1 cellular context compared by ENCODE assay signal in the genomic region with DNA sequence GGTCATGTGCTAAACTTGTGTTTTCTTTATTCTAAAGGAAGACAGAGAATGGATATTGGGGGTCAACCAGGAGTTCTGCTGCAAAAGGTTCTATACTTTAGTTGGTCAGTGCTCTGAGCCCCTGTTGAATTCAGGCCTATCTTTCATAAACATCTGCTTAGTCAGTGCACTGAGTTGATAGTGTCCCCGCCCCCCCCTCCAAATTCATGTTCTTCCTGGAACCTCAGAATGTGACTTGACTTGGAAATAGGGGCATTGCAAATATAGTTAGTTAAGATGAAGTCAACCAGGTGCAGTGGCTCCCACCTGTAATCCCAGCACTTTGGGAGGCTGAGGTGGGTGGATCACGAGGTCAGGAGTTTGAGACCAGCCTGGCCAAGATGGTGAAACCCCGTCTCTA.
TF ChIP-seq lines count a peak whose summit lies in the region.

No MANE protein-coding gene starts in this region.

TF ChIP-seq in GM12878, 131 proteins besides CTCF, POLR2A, EP300 and RAD21:
- TF ChIP-seq, protein P1, sequence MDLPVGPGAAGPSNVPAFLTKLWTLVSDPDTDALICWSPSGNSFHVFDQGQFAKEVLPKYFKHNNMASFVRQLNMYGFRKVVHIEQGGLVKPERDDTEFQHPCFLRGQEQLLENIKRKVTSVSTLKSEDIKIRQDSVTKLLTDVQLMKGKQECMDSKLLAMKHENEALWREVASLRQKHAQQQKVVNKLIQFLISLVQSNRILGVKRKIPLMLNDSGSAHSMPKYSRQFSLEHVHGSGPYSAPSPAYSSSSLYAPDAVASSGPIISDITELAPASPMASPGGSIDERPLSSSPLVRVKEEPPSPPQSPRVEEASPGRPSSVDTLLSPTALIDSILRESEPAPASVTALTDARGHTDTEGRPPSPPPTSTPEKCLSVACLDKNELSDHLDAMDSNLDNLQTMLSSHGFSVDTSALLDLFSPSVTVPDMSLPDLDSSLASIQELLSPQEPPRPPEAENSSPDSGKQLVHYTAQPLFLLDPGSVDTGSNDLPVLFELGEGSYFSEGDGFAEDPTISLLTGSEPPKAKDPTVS (IDR thresholded peaks at IDR 0.05; ENCODE audit: low read depth, low read length): no peak
- TF ChIP-seq HCFC1 (IDR thresholded peaks at IDR 0.05; ENCODE audit: low read length) (no peak), BRCA1 (IDR thresholded peaks at IDR 0.05; ENCODE audit: low read depth, low read length) (no peak), SUPT20H (IDR thresholded peaks at IDR 0.05; ENCODE audit: borderline replicate concordance, control insufficient read depth, low read depth, low read length) (no peak), NR2C2 (IDR thresholded peaks at IDR 0.05; ENCODE audit: borderline replicate concordance, control insufficient read depth, insufficient read length, low read depth) (no peak), BCL11A (IDR thresholded peaks at IDR 0.05; ENCODE audit: low read depth, low read length) (no peak), SREBF1 (IDR thresholded peaks at IDR 0.05; ENCODE audit: low read length) (no peak), BMI1 (IDR thresholded peaks at IDR 0.05; ENCODE audit: borderline replicate concordance) (no peak), EED (IDR thresholded peaks at IDR 0.05; ENCODE audit: low read depth) (no peak), KLF5 (IDR thresholded peaks at IDR 0.05; ENCODE audit: partially characterized antibody) (no peak), STAT3 (IDR thresholded peaks at IDR 0.05; ENCODE audit: low read depth, low read length) (no peak), MTA3 (IDR thresholded peaks at IDR 0.05; ENCODE audit: borderline replicate concordance, low read length) (no peak), RELA (IDR thresholded peaks at IDR 0.05; ENCODE audit: borderline replicate concordance, partially characterized antibody) (no peak), KDM1A (IDR thresholded peaks at IDR 0.05; ENCODE audit: borderline replicate concordance) (no peak), FOS (IDR thresholded peaks at IDR 0.05; ENCODE audit: borderline replicate concordance, extremely low read depth, insufficient read length) (no peak), ZNF24 (IDR thresholded peaks at IDR 0.05) (no peak)
TF ChIP-seq in GM12878: peak in this region for 0.
